ENCODE assay signal across 28 cellular contexts in the genomic region with DNA sequence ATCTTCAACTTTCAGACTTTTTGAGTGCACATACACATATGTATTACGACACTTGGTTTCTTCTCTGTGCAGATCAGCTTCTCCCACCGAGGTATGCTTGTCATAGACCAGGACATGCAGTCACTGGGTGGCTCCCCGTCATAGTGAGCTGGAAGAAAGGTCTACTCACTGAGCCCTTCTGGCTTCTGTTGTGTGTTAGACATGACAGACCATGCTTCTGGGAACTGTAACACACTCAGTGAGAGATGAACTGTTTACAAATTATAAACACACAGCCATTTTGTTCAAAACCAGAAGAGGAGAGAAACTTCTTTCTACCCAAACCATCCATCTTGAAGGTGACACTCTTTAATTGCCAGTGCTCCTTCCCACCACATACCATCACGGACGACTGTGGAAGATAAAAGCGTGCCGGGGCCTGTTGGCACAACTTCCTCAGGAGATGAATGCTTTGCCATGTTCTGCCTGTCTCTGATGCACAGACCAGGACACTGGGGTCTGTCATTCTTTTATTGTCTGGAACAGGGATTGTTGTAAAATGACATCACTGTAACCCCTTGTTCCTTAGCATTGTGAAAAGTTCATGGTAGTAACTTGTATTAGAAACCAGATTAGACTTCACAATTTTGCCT.
"Had no signal": no experiment of that assay in that cellular context is flagged by ENCODE, and none has a peak within 500 bp of the region (broad histone marks: within the 10 kb centered on the region; RNA-seq: fewer than 3 reads in every experiment).

No MANE protein-coding gene starts in this region.

- H3K4me1 ChIP-seq: body of pancreas, prostate gland, right atrium auricular region, suprapubic skin, uterus had no signal

- H3K9me3 ChIP-seq: body of pancreas, mucosa of descending colon, neutrophil, ovary, prostate gland, right atrium auricular region, suprapubic skin, tibial nerve, uterus had no signal

- H3K27ac Mint-ChIP-seq: activated naive CD4-positive, alpha-beta T cell treated with anti-CD3 and anti-CD28 coated beads, Interleukin-2, amount 10 ng/mL, durations not matched to agents 7 days and 5 days; dendritic cell treated with granulocyte-macrophage colony-stimulating factor and Interleukin-4, amounts not matched to agents 40 ng/mL and 50 ng/mL, for 4 days; naive thymus-derived CD8-positive, alpha-beta T cell; stimulated activated naive CD8-positive, alpha-beta T cell treated with anti-CD3 and anti-CD28 coated beads, Interleukin-15, Interleukin-2, amounts not matched to agents 100 ng/mL and 50 ng/mL, for 24 hours; T-helper 1 cell treated with Interleukin-12 subunit alpha and Interleukin-12 subunit beta and Interleukin-4 antibody, amounts not matched to agents 30 μg/mL and 1 μg/mL, for 36 hours; WTC11 had no signal

- H3K4me3 ChIP-seq: body of pancreas, mucosa of descending colon, ovary, prostate gland, right atrium auricular region, suprapubic skin, tibial nerve, uterus had no signal

- H3K9me3 Mint-ChIP-seq: activated naive CD4-positive, alpha-beta T cell treated with anti-CD3 and anti-CD28 coated beads, Interleukin-2, amount 10 ng/mL, durations not matched to agents 7 days and 5 days; dendritic cell treated with granulocyte-macrophage colony-stimulating factor and Interleukin-4, amounts not matched to agents 40 ng/mL and 50 ng/mL, for 4 days; stimulated activated naive CD8-positive, alpha-beta T cell treated with anti-CD3 and anti-CD28 coated beads, Interleukin-15, Interleukin-2, amounts not matched to agents 100 ng/mL and 50 ng/mL, for 24 hours; T-helper 1 cell treated with Interleukin-12 subunit alpha and Interleukin-12 subunit beta and Interleukin-4 antibody, amounts not matched to agents 30 μg/mL and 1 μg/mL, for 36 hours; WTC11 had no signal

- H3K27ac ChIP-seq: body of pancreas, neutrophil, ovary, prostate gland, right atrium auricular region, suprapubic skin, uterus had no signal

- H3K36me3 ChIP-seq: ovary, prostate gland, right atrium auricular region, suprapubic skin, tibial nerve, uterus had no signal

- H3K4me3 Mint-ChIP-seq: activated naive CD4-positive, alpha-beta T cell treated with anti-CD3 and anti-CD28 coated beads, Interleukin-2, amount 10 ng/mL, durations not matched to agents 7 days and 5 days; dendritic cell treated with granulocyte-macrophage colony-stimulating factor and Interleukin-4, amounts not matched to agents 40 ng/mL and 50 ng/mL, for 4 days; naive thymus-derived CD8-positive, alpha-beta T cell; stimulated activated naive CD8-positive, alpha-beta T cell treated with anti-CD3 and anti-CD28 coated beads, Interleukin-15, Interleukin-2, amounts not matched to agents 100 ng/mL and 50 ng/mL, for 24 hours; T-helper 1 cell treated with Interleukin-12 subunit alpha and Interleukin-12 subunit beta and Interleukin-4 antibody, amounts not matched to agents 30 μg/mL and 1 μg/mL, for 36 hours; WTC11 had no signal

- DNase-seq: activated CD4-positive, alpha-beta T cell treated with anti-CD3 and anti-CD28 coated beads, Interleukin-2, amount 50 U/mL, for 4 hours; activated CD8-positive, alpha-beta memory T cell treated with anti-CD3 and anti-CD28 coated beads, Interleukin-2, amount 50 U/mL, for 48 hours; activated effector memory CD4-positive, alpha-beta T cell treated with anti-CD3 and anti-CD28 coated beads, Interleukin-2, amount 50 U/mL, for 16 hours; activated naive CD4-positive, alpha-beta T cell treated with anti-CD3 and anti-CD28 coated beads, Interleukin-2, amount 10 ng/mL, durations not matched to agents 7 days and 5 days; activated T-cell treated with anti-CD3 and anti-CD28 coated beads, Interleukin-2, amount 50 U/mL, for 48 hours; anterior cingulate cortex; body of pancreas; caudate nucleus; effector CD4-positive, alpha-beta T cell; erythroblast; foreskin fibroblast; left ventricle myocardium superior; mucosa of descending colon; naive thymus-derived CD8-positive, alpha-beta T cell; ovary; stimulated activated CD4-positive, alpha-beta T cell treated with anti-CD3 and anti-CD28 coated beads, Interleukin-12 subunit alpha, Interleukin-12 subunit beta, amount 100 ng/mL, for 4 hours; stimulated activated CD4-positive, alpha-beta T cell treated with anti-CD3 and anti-CD28 coated beads, Interleukin-1b, Interleukin-23, amount 100 ng/mL, for 48 hours; T1000; uterus had no signal

- H3K27me3 ChIP-seq: body of pancreas, neutrophil, ovary, right atrium auricular region, suprapubic skin, tibial nerve, uterus had no signal

- H3K36me3 Mint-ChIP-seq: WTC11 had no signal

- H3K4me1 Mint-ChIP-seq: activated naive CD4-positive, alpha-beta T cell treated with anti-CD3 and anti-CD28 coated beads, Interleukin-2, amount 10 ng/mL, durations not matched to agents 7 days and 5 days; naive thymus-derived CD8-positive, alpha-beta T cell had no signal

- H3K27me3 Mint-ChIP-seq: activated naive CD4-positive, alpha-beta T cell treated with anti-CD3 and anti-CD28 coated beads, Interleukin-2, amount 10 ng/mL, durations not matched to agents 7 days and 5 days; dendritic cell treated with granulocyte-macrophage colony-stimulating factor and Interleukin-4, amounts not matched to agents 40 ng/mL and 50 ng/mL, for 4 days; naive thymus-derived CD8-positive, alpha-beta T cell; stimulated activated naive CD8-positive, alpha-beta T cell treated with anti-CD3 and anti-CD28 coated beads, Interleukin-15, Interleukin-2, amounts not matched to agents 100 ng/mL and 50 ng/mL, for 24 hours had no signal

- ATAC-seq: body of pancreas; left ventricle myocardium superior; mucosa of descending colon; naive thymus-derived CD8-positive, alpha-beta T cell; WTC11 had no signal
